8 cellular contexts compared by ENCODE assay signal in genomic region chr12:25195056-25195971, GRCh38. TPM values are rescaled to one million over a fixed set of nuclear protein-coding genes. Genes with fewer than 3 reads are reported as not detected.
DNase-seq lines count a peak whose midpoint lies in the region; FAIRE-seq and TF ChIP-seq lines count a peak whose summit lies in the region.

TSS of gene DNAI7 (minus strand) at chr12:25195160. CDS start at chr12:25195078, 82 bp downstream.
TSS of gene ETFRF1 (plus strand) at chr12:25195237. CDS start at chr12:25203957, 8,720 bp downstream.

- peak within 1 kb of the TSS; percentile 82 for H2AFZ ChIP-seq in MM.1S (ENCODE audit: low read length)

- H3K27ac Mint-ChIP-seq in nephron progenitor cell, result peak within 1 kb of the TSS; percentile 99
- peak within 1 kb of the TSS; percentile 97 for H3K27ac Mint-ChIP-seq in stimulated activated naive CD8-positive, alpha-beta T cell treated with anti-CD3 and anti-CD28 coated beads, Interleukin-15, Interleukin-2, amounts not matched to agents 100 ng/mL and 50 ng/mL, for 24 hours

- peaks cover 11% of the 10 kb centered on the region for H3K4me1 ChIP-seq in MM.1S (ENCODE audit: low read length)

- H4K20me1 ChIP-seq in MM.1S (ENCODE audit: insufficient read depth, low read length), result no peaks in the 10 kb centered on the region

- peak within 1 kb of the TSS; percentile 88 for H3K9ac ChIP-seq in MM.1S (ENCODE audit: low read length)

- H3K79me2 ChIP-seq in MM.1S (ENCODE audit: low read length), result peaks cover 9% of the 10 kb centered on the region

- peak within 1 kb of the TSS; percentile 86 for H3K4me3 ChIP-seq in MM.1S (ENCODE audit: low read length)
- peak within 1 kb of the TSS; percentile 89 for H3K4me3 ChIP-seq in fibroblast of villous mesenchyme (ENCODE audit: low read depth, low read length)

- peaks cover 12% of the 10 kb centered on the region for H3F3A ChIP-seq in MM.1S (ENCODE audit: insufficient read depth, low read length)

- DNase-seq in HCEC 1CT (peak; percentile 93), MM.1S (peak; percentile 97), SHP77 treated with DMSO at 0.1 percent for 48 hours (lab: John Stamatoyannopoulos, UW) (peak; percentile 95), activated gamma-delta T cell treated with Interleukin-2 at 50 U/mL for 16 hours (peak; percentile 96), fibroblast of villous mesenchyme (ENCODE audit: low read depth) (peak; percentile 94), nephron progenitor cell (peak; percentile 100)

- TF ChIP-seq CTCF in MM.1S (IDR thresholded peaks at IDR 0.05; ENCODE audit: low read length), result no peak
- no peak for TF ChIP-seq CTCF in fibroblast of villous mesenchyme (IDR thresholded peaks at IDR 0.05; ENCODE audit: insufficient read depth, low read depth, low read length)
- TF ChIP-seq CTCF in nephron progenitor cell (IDR thresholded peaks at IDR 0.05), result no peak

- H3K4me1 Mint-ChIP-seq in nephron progenitor cell, result peaks cover 26% of the 10 kb centered on the region
- H3K4me1 Mint-ChIP-seq in stimulated activated naive CD8-positive, alpha-beta T cell treated with anti-CD3 and anti-CD28 coated beads, Interleukin-15, Interleukin-2, amounts not matched to agents 100 ng/mL and 50 ng/mL, for 24 hours (ENCODE audit: low read depth), result peaks cover 29% of the 10 kb centered on the region

- peaks cover 7% of the 10 kb centered on the region for H3K27me3 Mint-ChIP-seq in nephron progenitor cell (ENCODE audit: low read depth, poor library complexity)
- no peaks in the 10 kb centered on the region for H3K27me3 Mint-ChIP-seq in stimulated activated naive CD8-positive, alpha-beta T cell treated with anti-CD3 and anti-CD28 coated beads, Interleukin-15, Interleukin-2, amounts not matched to agents 100 ng/mL and 50 ng/mL, for 24 hours

- FAIRE-seq in G401.6 (lab: Jason Lieb, UNC), result peak; percentile 93

- no peaks in the 10 kb centered on the region for H3K9me2 ChIP-seq in MM.1S (replicated peaks; ENCODE audit: insufficient read depth, low read length)

- H3K36me3 ChIP-seq in MM.1S (replicated peaks; ENCODE audit: insufficient read depth, low read length), result no peaks in the 10 kb centered on the region; the same call in 1 of the 2 replicates

- H3K27me3 ChIP-seq in MM.1S (replicated peaks; ENCODE audit: insufficient read depth, low read length), result no peaks in the 10 kb centered on the region

- H3K9me3 Mint-ChIP-seq in nephron progenitor cell, result no peaks in the 10 kb centered on the region
- no peaks in the 10 kb centered on the region for H3K9me3 Mint-ChIP-seq in stimulated activated naive CD8-positive, alpha-beta T cell treated with anti-CD3 and anti-CD28 coated beads, Interleukin-15, Interleukin-2, amounts not matched to agents 100 ng/mL and 50 ng/mL, for 24 hours

- H3K36me3 Mint-ChIP-seq in nephron progenitor cell (ENCODE audit: low read depth), result peaks cover 4% of the 10 kb centered on the region
- H3K36me3 Mint-ChIP-seq in stimulated activated naive CD8-positive, alpha-beta T cell treated with anti-CD3 and anti-CD28 coated beads, Interleukin-15, Interleukin-2, amounts not matched to agents 100 ng/mL and 50 ng/mL, for 24 hours (ENCODE audit: low read depth), result peaks cover 9% of the 10 kb centered on the region

- H3K4me3 Mint-ChIP-seq in nephron progenitor cell, result peak within 1 kb of the TSS; percentile 98
- peak within 1 kb of the TSS; percentile 95 for H3K4me3 Mint-ChIP-seq in stimulated activated naive CD8-positive, alpha-beta T cell treated with anti-CD3 and anti-CD28 coated beads, Interleukin-15, Interleukin-2, amounts not matched to agents 100 ng/mL and 50 ng/mL, for 24 hours

- peak within 1 kb of the TSS; percentile 86 for H3K4me2 ChIP-seq in MM.1S (ENCODE audit: low read depth, low read length)

- H3K9me3 ChIP-seq in MM.1S (replicated peaks; ENCODE audit: insufficient read depth, low read length), result no peaks in the 10 kb centered on the region

- H3K27ac ChIP-seq in MM.1S (ENCODE audit: low read length), result peak within 1 kb of the TSS; percentile 86

RNA-seq across cellular contexts. Expression of gene DNAI7, which starts in this region (rescaled TPM):
- total RNA-seq in fibroblast of villous mesenchyme, result under 0.01 TPM in 1 of 2 replicates, not detected in the other

RNA-seq across cellular contexts. Expression of gene ETFRF1, which starts in this region (rescaled TPM):
- total RNA-seq in fibroblast of villous mesenchyme, result 17.4 and 27.2 TPM in 2 replicates

Comparison
In these comparisons a context has a peak if more than half of its experiments do, and no peak if none do; other contexts are left out.
1. Peak in every context shown above with its lines: DNase-seq, H3K4me3 ChIP-seq and H3K27ac ChIP-seq.